ENCODE assay signal across 1 cellular context in genomic region chr6:110682460-110682853, GRCh38.
A peak's percentile ranks its signal among the peaks of the same experiment; 100 is the strongest.
TF ChIP-seq lines count a peak whose summit lies in the region.

No MANE protein-coding gene starts in this region.

TF ChIP-seq in K562, 482 proteins besides CTCF, POLR2A, EP300 and RAD21 (continued from another document):
- TF ChIP-seq, protein P1, sequence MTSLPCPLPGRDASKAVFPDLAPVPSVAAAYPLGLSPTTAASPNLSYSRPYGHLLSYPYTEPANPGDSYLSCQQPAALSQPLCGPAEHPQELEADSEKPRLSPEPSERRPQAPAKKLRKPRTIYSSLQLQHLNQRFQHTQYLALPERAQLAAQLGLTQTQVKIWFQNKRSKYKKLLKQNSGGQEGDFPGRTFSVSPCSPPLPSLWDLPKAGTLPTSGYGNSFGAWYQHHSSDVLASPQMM (CRISPR knock-in tag; IDR thresholded peaks at IDR 0.05) = no peak
- TF ChIP-seq, protein P2, sequence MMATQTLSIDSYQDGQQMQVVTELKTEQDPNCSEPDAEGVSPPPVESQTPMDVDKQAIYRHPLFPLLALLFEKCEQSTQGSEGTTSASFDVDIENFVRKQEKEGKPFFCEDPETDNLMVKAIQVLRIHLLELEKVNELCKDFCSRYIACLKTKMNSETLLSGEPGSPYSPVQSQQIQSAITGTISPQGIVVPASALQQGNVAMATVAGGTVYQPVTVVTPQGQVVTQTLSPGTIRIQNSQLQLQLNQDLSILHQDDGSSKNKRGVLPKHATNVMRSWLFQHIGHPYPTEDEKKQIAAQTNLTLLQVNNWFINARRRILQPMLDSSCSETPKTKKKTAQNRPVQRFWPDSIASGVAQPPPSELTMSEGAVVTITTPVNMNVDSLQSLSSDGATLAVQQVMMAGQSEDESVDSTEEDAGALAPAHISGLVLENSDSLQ (IDR thresholded peaks at IDR 0.05) = peak; percentile 96
- TF ChIP-seq ZSCAN29 (IDR thresholded peaks at IDR 0.05) = no peak
- TF ChIP-seq NR2C2 (CRISPR knock-in tag; IDR thresholded peaks at IDR 0.05) = no peak
- peak; percentile 38; the same call in 1 of the 2 replicates for TF ChIP-seq NR2C2 (tag; IDR thresholded peaks at IDR 0.05)
- TF ChIP-seq CEBPB (tag; IDR thresholded peaks at IDR 0.05) = 0 out of 2 replicates have a peak, but pooled peaks have one; percentile 10
- TF ChIP-seq, protein P3, sequence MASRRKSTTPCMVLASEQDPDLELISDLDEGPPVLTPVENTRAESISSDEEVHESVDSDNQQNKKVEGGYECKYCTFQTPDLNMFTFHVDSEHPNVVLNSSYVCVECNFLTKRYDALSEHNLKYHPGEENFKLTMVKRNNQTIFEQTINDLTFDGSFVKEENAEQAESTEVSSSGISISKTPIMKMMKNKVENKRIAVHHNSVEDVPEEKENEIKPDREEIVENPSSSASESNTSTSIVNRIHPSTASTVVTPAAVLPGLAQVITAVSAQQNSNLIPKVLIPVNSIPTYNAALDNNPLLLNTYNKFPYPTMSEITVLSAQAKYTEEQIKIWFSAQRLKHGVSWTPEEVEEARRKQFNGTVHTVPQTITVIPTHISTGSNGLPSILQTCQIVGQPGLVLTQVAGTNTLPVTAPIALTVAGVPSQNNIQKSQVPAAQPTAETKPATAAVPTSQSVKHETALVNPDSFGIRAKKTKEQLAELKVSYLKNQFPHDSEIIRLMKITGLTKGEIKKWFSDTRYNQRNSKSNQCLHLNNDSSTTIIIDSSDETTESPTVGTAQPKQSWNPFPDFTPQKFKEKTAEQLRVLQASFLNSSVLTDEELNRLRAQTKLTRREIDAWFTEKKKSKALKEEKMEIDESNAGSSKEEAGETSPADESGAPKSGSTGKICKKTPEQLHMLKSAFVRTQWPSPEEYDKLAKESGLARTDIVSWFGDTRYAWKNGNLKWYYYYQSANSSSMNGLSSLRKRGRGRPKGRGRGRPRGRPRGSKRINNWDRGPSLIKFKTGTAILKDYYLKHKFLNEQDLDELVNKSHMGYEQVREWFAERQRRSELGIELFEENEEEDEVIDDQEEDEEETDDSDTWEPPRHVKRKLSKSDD (conservative IDR thresholded peaks at IDR 0.05; ENCODE audit: low read length) = no peak
- TF ChIP-seq CEBPG (CRISPR knock-in tag; IDR thresholded peaks at IDR 0.05) = no peak
- TF ChIP-seq CEBPG (tag; conservative IDR thresholded peaks at IDR 0.05 in 1 of 2, IDR thresholded peaks at IDR 0.05 in 1 of 2) = 0 out of 4 replicates have a peak, but pooled peaks of 1 of the 2 experiments have one; percentile 16
- peak; percentile 82 for TF ChIP-seq ELF1 (tag; IDR thresholded peaks at IDR 0.05)
- TF ChIP-seq HNRNPK (IDR thresholded peaks at IDR 0.05; ENCODE audit: low read depth, low read length, poor library complexity, severe bottlenecking) = no peak
- no peak for TF ChIP-seq ZNF707 (CRISPR knock-in tag; conservative IDR thresholded peaks at IDR 0.05)
- TF ChIP-seq TBL1XR1 (IDR thresholded peaks at IDR 0.05; ENCODE audit: low read length in 2 of 2) = peak in 1 of 2 experiments; percentile 48; a peak in 1 of 4 replicates
- TF ChIP-seq ZNF384 (IDR thresholded peaks at IDR 0.05; ENCODE audit: low read depth, low read length) = peak; percentile 33; the same call in 1 of the 2 replicates
- no peak for TF ChIP-seq TCF15 (CRISPR knock-in tag; IDR thresholded peaks at IDR 0.05)
- no peak for TF ChIP-seq ZNF354B (CRISPR knock-in tag; IDR thresholded peaks at IDR 0.05)
- peak; percentile 88 for TF ChIP-seq SMC3 (conservative IDR thresholded peaks at IDR 0.05; ENCODE audit: insufficient read depth, low read depth, low read length)
- TF ChIP-seq HMBOX1 (IDR thresholded peaks at IDR 0.05) = peak; percentile 32; the same call in 1 of the 2 replicates
- no peak for TF ChIP-seq TRIM25 (IDR thresholded peaks at IDR 0.05; ENCODE audit: borderline replicate concordance)
- peak; percentile 22; the same call in 1 of the 2 replicates for TF ChIP-seq JUND (IDR thresholded peaks at IDR 0.05; ENCODE audit: borderline replicate concordance, low read depth, low read length)
- no peak for TF ChIP-seq JUND (tag; IDR thresholded peaks at IDR 0.05; ENCODE audit: borderline replicate concordance, low read depth, low read length)
- no peak for TF ChIP-seq SAFB2 (IDR thresholded peaks at IDR 0.05; ENCODE audit: borderline replicate concordance, low read depth, low read length, severe bottlenecking)
- no peak for TF ChIP-seq RBM39 (optimal IDR thresholded peaks at IDR 0.05; ENCODE audit: low read depth, low read length)
- no peak for TF ChIP-seq BDP1 (IDR thresholded peaks at IDR 0.05; ENCODE audit: insufficient read depth, insufficient read length)
- TF ChIP-seq MAFK (IDR thresholded peaks at IDR 0.05; ENCODE audit: low read length) = peak; percentile 7; the same call in 1 of the 2 replicates
- TF ChIP-seq ATF2 (CRISPR knock-in tag; IDR thresholded peaks at IDR 0.05) = no peak
- peak; percentile 97 for TF ChIP-seq MEIS2 (IDR thresholded peaks at IDR 0.05; ENCODE audit: partially characterized antibody)
- no peak for TF ChIP-seq SPI1 (IDR thresholded peaks at IDR 0.05; ENCODE audit: borderline replicate concordance, low read depth, low read length)
- TF ChIP-seq ZNF592 (IDR thresholded peaks at IDR 0.05) = no peak
- TF ChIP-seq, protein P4, sequence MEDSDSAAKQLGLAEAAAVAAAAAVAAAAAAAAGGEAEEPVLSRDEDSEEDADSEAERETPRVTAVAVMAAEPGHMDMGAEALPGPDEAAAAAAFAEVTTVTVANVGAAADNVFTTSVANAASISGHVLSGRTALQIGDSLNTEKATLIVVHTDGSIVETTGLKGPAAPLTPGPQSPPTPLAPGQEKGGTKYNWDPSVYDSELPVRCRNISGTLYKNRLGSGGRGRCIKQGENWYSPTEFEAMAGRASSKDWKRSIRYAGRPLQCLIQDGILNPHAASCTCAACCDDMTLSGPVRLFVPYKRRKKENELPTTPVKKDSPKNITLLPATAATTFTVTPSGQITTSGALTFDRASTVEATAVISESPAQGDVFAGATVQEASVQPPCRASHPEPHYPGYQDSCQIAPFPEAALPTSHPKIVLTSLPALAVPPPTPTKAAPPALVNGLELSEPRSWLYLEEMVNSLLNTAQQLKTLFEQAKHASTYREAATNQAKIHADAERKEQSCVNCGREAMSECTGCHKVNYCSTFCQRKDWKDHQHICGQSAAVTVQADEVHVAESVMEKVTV (CRISPR knock-in tag; IDR thresholded peaks at IDR 0.05) = peak; percentile 95
- TF ChIP-seq ZMIZ1 (IDR thresholded peaks at IDR 0.05; ENCODE audit: low read depth in 2 of 2, low read length in 2 of 2) = peak in 1 of 2 experiments; percentile 39; a peak in 1 of 4 replicates
- no peak for TF ChIP-seq ZNF780A (CRISPR knock-in tag; IDR thresholded peaks at IDR 0.05)
TF ChIP-seq in K562: peak in this region for 20.
